ENCODE assay signal across 23 cellular contexts in the genomic region with DNA sequence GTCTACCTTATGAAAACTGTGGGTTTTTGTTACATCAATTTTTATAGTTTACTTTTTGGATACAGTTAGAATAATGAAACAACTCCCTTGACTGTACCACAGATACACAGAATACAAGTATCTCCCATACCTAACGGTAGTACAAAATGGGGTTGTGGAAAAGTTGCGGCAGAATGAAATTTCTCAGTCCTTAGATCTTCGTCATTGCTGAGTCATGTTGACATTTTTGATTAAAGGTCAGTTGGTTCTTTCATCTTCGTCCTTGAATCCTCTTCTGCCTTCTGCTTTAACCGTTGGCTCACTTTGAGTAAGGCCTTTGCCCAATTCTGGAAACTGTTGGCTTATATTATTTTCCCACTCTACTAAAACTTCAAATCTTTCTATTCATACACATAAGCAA.
"Had no signal": no experiment of that assay in that cellular context is flagged by ENCODE, and none has a peak within 500 bp of the region (broad histone marks: within the 10 kb centered on the region; RNA-seq: fewer than 3 reads in every experiment).

No MANE protein-coding gene starts in this region.

- H3K27me3 ChIP-seq: MG63 had no signal

- DNase-seq: activated CD4-positive, alpha-beta T cell treated with anti-CD3 and anti-CD28 coated beads for 4 hours; activated CD4-positive, alpha-beta T cell treated with anti-CD3 and anti-CD28 coated beads, Interleukin-2, amount 50 U/mL, for 4 hours; activated CD8-positive, alpha-beta memory T cell treated with anti-CD3 and anti-CD28 coated beads, Interleukin-2, amount 50 U/mL, for 48 hours; activated CD8-positive, alpha-beta T cell treated with anti-CD3 and anti-CD28 coated beads, Interleukin-2, amount 10 ng/mL, durations not matched to agents 7 days and 5 days; activated T-cell treated with anti-CD3 and anti-CD28 coated beads, Interleukin-2, amount 50 U/mL, for 1 hour; amygdala; cortex of kidney; KG1; MG63; NCI-H1105; NCI-H1436; NCI-H187; NCI-H2081; NCI-H446 treated with DMSO at 0.1 percent for 48 hours; NCI-H526; NCI-H774; SIG-M5; T-helper 1 cell had no signal

- ATAC-seq: activated CD4-positive, CD25-positive, alpha-beta regulatory T cell treated with anti-CD3 and anti-CD28 coated beads, Interleukin-2, amount 50 U/mL, for 24 hours; activated CD8-positive, alpha-beta T cell treated with anti-CD3 and anti-CD28 coated beads, Interleukin-2, amount 10 ng/mL, durations not matched to agents 7 days and 5 days had no signal

- H3K36me3 Mint-ChIP-seq: activated naive CD4-positive, alpha-beta T cell treated with anti-CD3 and anti-CD28 coated beads, Interleukin-2, amount 50 U/mL, for 24 hours; brain had no signal

- H3K4me3 Mint-ChIP-seq: activated CD8-positive, alpha-beta T cell treated with anti-CD3 and anti-CD28 coated beads, Interleukin-2, amount 10 ng/mL, durations not matched to agents 7 days and 5 days; activated naive CD4-positive, alpha-beta T cell treated with anti-CD3 and anti-CD28 coated beads, Interleukin-2, amount 50 U/mL, for 24 hours; brain; central memory CD8-positive, alpha-beta T cell had no signal

- H3K4me3 ChIP-seq: MG63, SK-N-MC had no signal

- H3K27ac Mint-ChIP-seq: activated CD8-positive, alpha-beta T cell treated with anti-CD3 and anti-CD28 coated beads, Interleukin-2, amount 10 ng/mL, durations not matched to agents 7 days and 5 days; activated naive CD4-positive, alpha-beta T cell treated with anti-CD3 and anti-CD28 coated beads, Interleukin-2, amount 50 U/mL, for 24 hours; brain had no signal

- H3K27ac ChIP-seq: SK-N-MC had no signal

- H3K27me3 Mint-ChIP-seq: activated naive CD4-positive, alpha-beta T cell treated with anti-CD3 and anti-CD28 coated beads, Interleukin-2, amount 50 U/mL, for 24 hours; brain; central memory CD8-positive, alpha-beta T cell had no signal

- H3K36me3 ChIP-seq: MG63 had no signal

- H3K9me3 ChIP-seq: MG63 had no signal

- H3K4me1 Mint-ChIP-seq: activated naive CD4-positive, alpha-beta T cell treated with anti-CD3 and anti-CD28 coated beads, Interleukin-2, amount 50 U/mL, for 24 hours; central memory CD8-positive, alpha-beta T cell had no signal
